22 cellular contexts compared by ENCODE assay signal in the genomic region with DNA sequence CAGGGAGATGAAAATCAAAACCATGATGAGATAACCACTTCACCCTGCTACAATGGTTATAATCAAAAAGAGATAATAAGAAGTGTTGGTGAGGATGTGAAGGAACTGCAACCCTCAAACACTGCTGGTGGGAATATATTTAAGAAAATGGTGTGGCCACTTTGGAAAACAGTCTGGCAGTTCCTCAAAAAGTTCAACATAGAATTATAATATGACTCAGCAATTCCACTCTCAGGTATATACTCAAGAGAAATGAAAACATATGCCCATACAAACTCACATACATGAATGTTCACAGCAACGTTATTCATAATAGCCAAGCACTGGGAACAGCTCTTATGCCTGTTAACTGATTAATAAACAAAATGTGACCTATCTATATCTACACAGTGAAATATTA.
DNase-seq lines count a peak whose midpoint lies in the region; ATAC-seq, FAIRE-seq and TF ChIP-seq lines count a peak whose summit lies in the region.
"Had no signal": no experiment of that assay in that cellular context is flagged by ENCODE, and none has a peak within 500 bp of the region (broad histone marks: within the 10 kb centered on the region; RNA-seq: fewer than 3 reads in every experiment).

No MANE protein-coding gene starts in this region.

- FAIRE-seq in astrocyte (lab: Jason Lieb, UNC) (no peak), keratinocyte (lab: Jason Lieb, UNC) (peak; percentile 13)
- FAIRE-seq: GM12892, GM18507 had no signal

- DNase-seq in Caki2 (ENCODE audit: low read depth), result peak; percentile 23
- peak; percentile 7 for DNase-seq in KBM-7
- no peak for DNase-seq in astrocyte (ENCODE audit: low read depth)
- DNase-seq in keratinocyte (ENCODE audit: low read depth, low spot score), result no peak
- DNase-seq: AML-193; Caco-2; CD4-positive, alpha-beta T cell; DMS153; DMS79; GDM1; GOT3; H7; HFFc6 had no signal

- H3K4me3 Mint-ChIP-seq in astrocyte (ENCODE audit: unreplicated experiment), result no peak overlapping the region
- H3K4me3 Mint-ChIP-seq: CD4-positive, alpha-beta T cell; HFFc6; IgD-negative memory B cell had no signal

- H2AFZ ChIP-seq in astrocyte (ENCODE audit: low read depth, low read length) (no peak overlapping the region), keratinocyte (ENCODE audit: control insufficient read depth, low read length) (no peak overlapping the region)

- H3K9me3 ChIP-seq in astrocyte (ENCODE audit: insufficient read depth, low read depth, low read length) (no peaks in the 10 kb centered on the region), keratinocyte (ENCODE audit: control insufficient read depth, low read depth, low read length) (no peaks in the 10 kb centered on the region)
- H3K9me3 ChIP-seq: Caco-2 had no signal

- H3K36me3 ChIP-seq in astrocyte (ENCODE audit: insufficient read depth, low read length) (no peaks in the 10 kb centered on the region), keratinocyte (ENCODE audit: control insufficient read depth in 2 of 2, extremely low read depth in 1 of 2, insufficient read depth in 2 of 2, low read length in 2 of 2) (no peaks in the 10 kb centered on the region)

- H3K79me2 ChIP-seq in astrocyte (ENCODE audit: insufficient read depth, low read length) (no peaks in the 10 kb centered on the region), keratinocyte (ENCODE audit: control insufficient read depth, insufficient read depth, low read length) (no peaks in the 10 kb centered on the region)

- no peaks in the 10 kb centered on the region for H3K36me3 Mint-ChIP-seq in astrocyte (ENCODE audit: low read depth, unreplicated experiment)

- no peak overlapping the region for H3K9ac ChIP-seq in astrocyte (ENCODE audit: low read length)
- H3K9ac ChIP-seq in keratinocyte (ENCODE audit: control insufficient read depth, extremely low read depth, insufficient read depth, low read length), result no peak overlapping the region
- H3K9ac ChIP-seq: KMS-11 had no signal

- H3K27ac ChIP-seq in astrocyte (ENCODE audit: low read depth, low read length) (no peak overlapping the region), keratinocyte (ENCODE audit: control insufficient read depth, insufficient read depth, low read length) (no peak overlapping the region)
- H3K27ac ChIP-seq: C4-2B, KMS-11 had no signal

- no peaks in the 10 kb centered on the region for H4K20me1 ChIP-seq in astrocyte (ENCODE audit: insufficient read depth, low read length)
- H4K20me1 ChIP-seq in keratinocyte (ENCODE audit: control insufficient read depth, extremely low read depth, insufficient read depth, low read length), result no peaks in the 10 kb centered on the region

- no peaks in the 10 kb centered on the region for H3K27me3 Mint-ChIP-seq in astrocyte (ENCODE audit: low read depth, unreplicated experiment)
- H3K27me3 Mint-ChIP-seq: CD4-positive, alpha-beta T cell; IgD-negative memory B cell had no signal

- in situ Hi-C loops in Caki2 (cut with HindIII; ENCODE audit: low pct_unique_long_range_greater_than_20kb, low sequenced_read_pairs), result no loop called here
- in situ Hi-C loops in KBM-7 (cut with MboI; ENCODE audit: low pct_unique_long_range_greater_than_20kb, low sequenced_read_pairs), result no loop called here

- H3K4me1 Mint-ChIP-seq in astrocyte (ENCODE audit: low read depth, unreplicated experiment), result peaks cover 12% of the 10 kb centered on the region

- H3K4me3 ChIP-seq in astrocyte (ENCODE audit: insufficient read depth, low read depth, low read length) (no peak overlapping the region), keratinocyte (ENCODE audit: control insufficient read depth in 2 of 3, extremely low read depth in 1 of 3, insufficient read depth in 2 of 3, low read depth in 1 of 3, low read length in 3 of 3) (no peak overlapping the region)

- dilution Hi-C loops in keratinocyte (cut with MboI; ENCODE audit: extremely low pct_ligation_motif_present, low sequenced_read_pairs), result no loop called here

- H3K27me3 ChIP-seq in astrocyte (ENCODE audit: insufficient read depth, low read length), result no peaks in the 10 kb centered on the region
- no peaks in the 10 kb centered on the region for H3K27me3 ChIP-seq in keratinocyte (ENCODE audit: control insufficient read depth, extremely low read depth, insufficient read depth, low read length)

- H3K9me1 ChIP-seq in keratinocyte (ENCODE audit: control insufficient read depth, extremely low read depth, insufficient read depth, low read length), result no peaks in the 10 kb centered on the region

- TF ChIP-seq CTCF in astrocyte (IDR thresholded peaks at IDR 0.05; ENCODE audit: insufficient read depth, low read depth, low read length) (no peak), keratinocyte (optimal IDR thresholded peaks at IDR 0.05 in 1 of 3, IDR thresholded peaks at IDR 0.05 in 1 of 3, conservative IDR thresholded peaks at IDR 0.05 in 1 of 3; ENCODE audit: extremely low read depth in 1 of 3, insufficient read depth in 2 of 3, low read length in 3 of 3) (no peak)

- no peak for ATAC-seq in HG03571 (IDR thresholded peaks at IDR 0.05; ENCODE audit: unreplicated experiment)
- no peak for ATAC-seq in HG02973 (IDR thresholded peaks at IDR 0.05; ENCODE audit: unreplicated experiment)
- ATAC-seq in HG02678 (IDR thresholded peaks at IDR 0.05; ENCODE audit: unreplicated experiment), result no peak
- ATAC-seq: HCT116 had no signal

- H3K4me2 ChIP-seq in astrocyte (ENCODE audit: low read length) (no peak overlapping the region), keratinocyte (ENCODE audit: control insufficient read depth, extremely low read depth, insufficient read depth, low read depth, low read length) (no peak overlapping the region)
- H3K4me2 ChIP-seq: KMS-11 had no signal

- H3K4me1 ChIP-seq in astrocyte (ENCODE audit: insufficient read depth, low read length), result no peaks in the 10 kb centered on the region
- peaks cover 20% of the 10 kb centered on the region for H3K4me1 ChIP-seq in keratinocyte (ENCODE audit: control insufficient read depth, extremely low read depth, insufficient read depth, low read length)

- peak overlapping the region; percentile 29 for H3K27ac Mint-ChIP-seq in astrocyte (ENCODE audit: unreplicated experiment)
- H3K27ac Mint-ChIP-seq: CD4-positive, alpha-beta T cell; HFFc6 had no signal

- H3K9me3 Mint-ChIP-seq in astrocyte (ENCODE audit: unreplicated experiment), result no peaks in the 10 kb centered on the region
- H3K9me3 Mint-ChIP-seq: HFFc6 had no signal

Comparison
In these comparisons a context has a peak if more than half of its experiments do, and no peak if none do; other contexts are left out.
1. DNase-seq: peak in Caki2 (single experiment) and KBM-7 (single experiment); none in astrocyte (single experiment) and keratinocyte (single experiment).